In the genomic region with DNA sequence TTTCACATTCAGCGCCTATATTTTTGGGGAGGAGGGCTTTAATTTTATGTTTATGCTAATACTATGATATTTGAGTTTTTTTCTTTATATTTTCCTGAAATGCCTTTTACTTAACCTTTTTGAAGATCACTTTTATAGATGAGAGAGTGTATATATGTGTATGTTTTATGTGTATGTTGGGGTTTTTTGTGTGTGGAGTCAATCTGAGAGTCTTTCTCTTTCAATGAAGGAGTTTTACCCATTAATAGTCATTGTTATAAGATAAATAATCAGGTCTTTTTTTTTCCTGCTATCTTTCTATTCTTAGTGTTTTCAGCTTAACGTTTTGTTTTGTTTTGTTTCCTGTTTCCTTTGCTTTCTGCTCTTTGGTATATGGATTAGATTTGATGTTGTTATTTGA, we compare ENCODE assay signal across 8 cellular contexts.
"Had no signal": no experiment of that assay in that cellular context is flagged by ENCODE, and none has a peak within 500 bp of the region (broad histone marks: within the 10 kb centered on the region; RNA-seq: fewer than 3 reads in every experiment).

No MANE protein-coding gene starts in this region.

- H2AFZ ChIP-seq: GM23248 had no signal

- FAIRE-seq: HTR-8/SVneo had no signal

- H3K27ac Mint-ChIP-seq: H9 had no signal

- H3K4me3 Mint-ChIP-seq: H9 had no signal

- DNase-seq: GM23248, GOT3, H9, HCEC 1CT, IMR-90, KBM-7 had no signal

- H3K4me2 ChIP-seq: KMS-11 had no signal

- H3K4me3 ChIP-seq: GM23248 had no signal

- H3K27ac ChIP-seq: GM23248, KMS-11 had no signal

- H3K9ac ChIP-seq: GM23248, KMS-11 had no signal
